ENCODE assay signal across 8 cellular contexts in genomic region chr11:71152312-71153004, GRCh38.
A peak's percentile ranks its signal among the peaks of the same experiment; 100 is the strongest.
DNase-seq lines count a peak whose midpoint lies in the region; ATAC-seq, FAIRE-seq and TF ChIP-seq lines count a peak whose summit lies in the region.
"Not testable (repeated sequence)": the region's sequence is repeated elsewhere in the genome, so short reads cannot be mapped to it uniquely, and the experiment has no call there.

No MANE protein-coding gene starts in this region.

- CTCF ChIA-PET in Calu3 (lab: Charles Lee), result not testable (repeated sequence)

- H2AFZ ChIP-seq in astrocyte (ENCODE audit: low read depth, low read length), result not testable (repeated sequence)

- not testable (repeated sequence) for H3K27ac ChIP-seq in astrocyte (ENCODE audit: low read depth, low read length); upper lobe of right lung

- H3K36me3 Mint-ChIP-seq in Calu3 (ENCODE audit: insufficient read depth, unreplicated experiment), result peaks cover 23% of the 10 kb centered on the region
- not testable (repeated sequence) for H3K36me3 Mint-ChIP-seq in astrocyte (ENCODE audit: low read depth, unreplicated experiment); progenitor cell of endocrine pancreas (ENCODE audit: insufficient read depth)

- peak overlapping the region; percentile 60 for H3K4me2 ChIP-seq in astrocyte (ENCODE audit: low read length)

- not testable (repeated sequence) for H3K9me3 ChIP-seq in astrocyte (ENCODE audit: insufficient read depth, low read depth, low read length); endocrine pancreas (ENCODE audit: control insufficient read depth, low read length); upper lobe of right lung

- H3K27me3 Mint-ChIP-seq in Calu3 (ENCODE audit: unreplicated experiment); progenitor cell of endocrine pancreas: not testable (repeated sequence)
- peaks cover 31% of the 10 kb centered on the region for H3K27me3 Mint-ChIP-seq in astrocyte (ENCODE audit: low read depth, unreplicated experiment)

- H3K79me2 ChIP-seq in astrocyte (ENCODE audit: insufficient read depth, low read length), result not testable (repeated sequence)

- not testable (repeated sequence) for TF ChIP-seq CTCF in Calu3 (IDR thresholded peaks at IDR 0.05; ENCODE audit: unreplicated experiment); LNCaP clone FGC (IDR thresholded peaks at IDR 0.05; ENCODE audit: control insufficient read depth, extremely low read depth, insufficient read depth); astrocyte (IDR thresholded peaks at IDR 0.05; ENCODE audit: insufficient read depth, low read depth, low read length); progenitor cell of endocrine pancreas (IDR thresholded peaks at IDR 0.05; ENCODE audit: unreplicated experiment); upper lobe of right lung (IDR thresholded peaks at IDR 0.05)

- H3K4me3 Mint-ChIP-seq in Calu3 (ENCODE audit: low read depth, unreplicated experiment) (peak overlapping the region; percentile 68), progenitor cell of endocrine pancreas (ENCODE audit: low read depth) (peak overlapping the region; percentile 65)
- not testable (repeated sequence) for H3K4me3 Mint-ChIP-seq in astrocyte (ENCODE audit: unreplicated experiment)

- peak overlapping the region; percentile 89 for H3K27ac Mint-ChIP-seq in Calu3 (ENCODE audit: unreplicated experiment)
- not testable (repeated sequence) for H3K27ac Mint-ChIP-seq in astrocyte (ENCODE audit: unreplicated experiment)
- peak overlapping the region; percentile 97 for H3K27ac Mint-ChIP-seq in progenitor cell of endocrine pancreas

- H3K9ac ChIP-seq in astrocyte (ENCODE audit: low read length); endocrine pancreas (ENCODE audit: control insufficient read depth, insufficient read depth, low read length): not testable (repeated sequence)

- not testable (repeated sequence) for DNase-seq in Calu3; LNCaP clone FGC (ENCODE audit: low read depth); astrocyte (ENCODE audit: low read depth); left colon; progenitor cell of endocrine pancreas (ENCODE audit: low spot score, unreplicated experiment)
- DNase-seq in mucosa of gallbladder (ENCODE audit: low spot score), result peak; percentile 19
- peak; percentile 45 for DNase-seq in upper lobe of right lung

- not testable (repeated sequence) for H4K20me1 ChIP-seq in astrocyte (ENCODE audit: insufficient read depth, low read length)

- H3K4me3 ChIP-seq in LNCaP clone FGC (ENCODE audit: low read depth, low read length) (peak overlapping the region; percentile 23), endocrine pancreas (ENCODE audit: control insufficient read depth, insufficient read depth, low read length) (peak overlapping the region; percentile 45)
- H3K4me3 ChIP-seq in astrocyte (ENCODE audit: insufficient read depth, low read depth, low read length); upper lobe of right lung: not testable (repeated sequence)

- H3K4me1 Mint-ChIP-seq in Calu3 (ENCODE audit: low read depth, unreplicated experiment) (peaks cover 17% of the 10 kb centered on the region), progenitor cell of endocrine pancreas (ENCODE audit: low read depth) (peaks cover 34% of the 10 kb centered on the region)
- H3K4me1 Mint-ChIP-seq in astrocyte (ENCODE audit: low read depth, unreplicated experiment), result not testable (repeated sequence)

- BruUV-seq in Calu3 (replicated peaks; lab: Mats Ljungman, UMichigan), result not testable (repeated sequence)

- intact Hi-C loops in Calu3 (cut with micrococcal nuclease; ENCODE audit: unreplicated experiment); left colon (cut with DNase I, micrococcal nuclease); upper lobe of right lung (cut with DNase I): not testable (repeated sequence)

- peak; percentile 59 for ATAC-seq in left colon
- ATAC-seq in upper lobe of right lung, result not testable (repeated sequence)

- not testable (repeated sequence) for H3K36me3 ChIP-seq in astrocyte (ENCODE audit: insufficient read depth, low read length); endocrine pancreas (ENCODE audit: control insufficient read depth, insufficient read depth, low read length); upper lobe of right lung

- not testable (repeated sequence) for H3K9me3 Mint-ChIP-seq in Calu3 (ENCODE audit: low read depth, unreplicated experiment); astrocyte (ENCODE audit: unreplicated experiment); progenitor cell of endocrine pancreas (ENCODE audit: low read depth)

- FAIRE-seq in astrocyte (lab: Jason Lieb, UNC), result not testable (repeated sequence)

- H3K27me3 ChIP-seq in astrocyte (ENCODE audit: insufficient read depth, low read length); endocrine pancreas (ENCODE audit: control insufficient read depth, insufficient read depth, low read length); upper lobe of right lung: not testable (repeated sequence)

- H3K4me1 ChIP-seq in astrocyte (ENCODE audit: insufficient read depth, low read length); endocrine pancreas (ENCODE audit: control insufficient read depth, insufficient read depth, low read length); upper lobe of right lung: not testable (repeated sequence)
